ENCODE assay signal across 16 cellular contexts in the genomic region with DNA sequence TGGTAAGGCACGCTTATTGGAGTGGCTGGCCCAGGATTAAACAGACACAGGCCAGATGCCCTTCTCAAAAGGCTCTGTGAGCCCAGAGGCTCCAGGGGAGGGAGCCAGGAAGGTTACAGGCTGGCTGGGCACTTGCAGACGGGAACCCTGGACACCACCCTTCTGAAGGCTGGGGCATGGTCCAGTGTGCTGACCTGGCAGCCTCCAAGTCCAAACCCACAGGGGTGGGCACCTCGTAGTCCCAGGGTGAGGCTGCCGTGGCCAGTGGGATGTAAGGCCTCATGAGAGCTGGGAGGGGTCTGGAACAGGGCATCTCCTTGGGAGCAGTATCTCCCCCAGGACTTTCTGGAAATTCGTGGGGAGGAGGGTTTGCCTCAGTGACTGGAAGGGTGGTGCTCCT. TPM values are rescaled to one million over a fixed set of nuclear protein-coding genes. Genes with fewer than 3 reads are reported as not detected.
"Had no signal": no experiment of that assay in that cellular context is flagged by ENCODE, and none has a peak within 500 bp of the region (broad histone marks: within the 10 kb centered on the region; RNA-seq: fewer than 3 reads in every experiment).

No MANE protein-coding gene starts in this region.

- H3K36me3 ChIP-seq: right lobe of liver, spleen, vagina had no signal

- H3K9me3 ChIP-seq: right lobe of liver, spleen, vagina had no signal

- H3K27ac ChIP-seq: right lobe of liver, vagina had no signal

- H3K27me3 ChIP-seq: right lobe of liver, spleen, vagina had no signal

- ATAC-seq: natural killer cell treated with Interleukin-12 subunit alpha and Interleukin-12 subunit beta and Interleukin-15 and Interleukin-18, amount 100 ng/mL, for 72 hours; right lobe of liver had no signal

- H3K4me1 ChIP-seq: right lobe of liver had no signal

- H3K4me3 ChIP-seq: right lobe of liver, spleen, vagina had no signal

- DNase-seq: activated CD4-positive, alpha-beta T cell treated with anti-CD3 and anti-CD28 coated beads, Interleukin-2, amount 10 ng/mL, durations not matched to agents 7 days and 5 days; activated CD4-positive, CD25-positive, alpha-beta regulatory T cell; activated CD8-positive, alpha-beta memory T cell treated with anti-CD3 and anti-CD28 coated beads for 24 hours; activated naive CD4-positive, alpha-beta T cell; activated naive CD8-positive, alpha-beta T cell treated with anti-CD3 and anti-CD28 coated beads, Interleukin-2, amount 10 ng/mL, durations not matched to agents 7 days and 5 days; anterior cingulate cortex; immature natural killer cell; nucleus accumbens; right lobe of liver had no signal

RNA-seq across cellular contexts. Expression of a gene that starts 19.6 kb away (rescaled TPM):
- total RNA-seq: epithelial cell of proximal tubule had no signal

RNA-seq across cellular contexts. Expression of a gene that starts 26.8 kb away (rescaled TPM):
- total RNA-seq: epithelial cell of proximal tubule, vagina had no signal
- polyA plus RNA-seq: immature natural killer cell had no signal

RNA-seq across cellular contexts. Expression of a gene that starts 39.9 kb away (rescaled TPM):
- total RNA-seq: activated CD4-positive, alpha-beta T cell treated with anti-CD3 and anti-CD28 coated beads, Interleukin-2, amount 10 ng/mL, durations not matched to agents 7 days and 5 days; activated naive CD8-positive, alpha-beta T cell treated with anti-CD3 and anti-CD28 coated beads, Interleukin-2, amount 10 ng/mL, durations not matched to agents 7 days and 5 days; cerebellum; dermis microvascular lymphatic vessel endothelial cell; epithelial cell of proximal tubule; lung microvascular endothelial cell; vagina had no signal
